19 cellular contexts compared by ENCODE assay signal in the genomic region with DNA sequence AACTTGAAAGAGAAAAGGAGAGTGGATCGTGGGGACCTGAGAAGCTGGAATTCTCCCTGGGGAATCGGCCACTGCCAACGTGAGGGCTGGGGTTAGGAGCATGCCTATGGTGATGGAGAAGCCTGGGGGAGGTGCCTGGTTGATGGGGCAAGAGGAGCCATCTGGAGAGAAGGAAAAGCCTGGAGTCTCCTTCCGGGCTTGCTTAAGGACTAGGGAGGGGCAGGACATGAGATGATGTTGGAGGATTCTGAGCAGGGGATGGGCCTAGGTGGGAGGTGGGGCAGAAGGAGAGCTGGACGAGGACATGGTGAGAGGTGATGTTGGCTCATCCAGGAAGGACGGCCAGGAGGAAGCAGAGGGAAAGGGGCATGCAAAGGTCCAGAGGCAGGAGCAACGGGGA. TPM values are rescaled to one million over a fixed set of nuclear protein-coding genes. Genes with fewer than 3 reads are reported as not detected.
"Had no signal": no experiment of that assay in that cellular context is flagged by ENCODE, and none has a peak within 500 bp of the region (broad histone marks: within the 10 kb centered on the region; RNA-seq: fewer than 3 reads in every experiment).

No MANE protein-coding gene starts in this region.

- H3K4me3 Mint-ChIP-seq: dendritic cell treated with granulocyte-macrophage colony-stimulating factor and Interleukin-4, amounts not matched to agents 40 ng/mL and 50 ng/mL, for 4 days; nephron progenitor cell had no signal

- ATAC-seq: right cardiac atrium had no signal

- H3K27me3 Mint-ChIP-seq: dendritic cell treated with granulocyte-macrophage colony-stimulating factor and Interleukin-4, amounts not matched to agents 40 ng/mL and 50 ng/mL, for 4 days had no signal

- DNase-seq: erythroblast; heart left ventricle; hippocampal formation; kidney glomerular epithelial cell; mesendoderm; naive B cell; nephron progenitor cell; nucleus accumbens; ovary; small intestine; stimulated activated CD4-positive, alpha-beta T cell treated with anti-CD3 and anti-CD28 coated beads, Interleukin-12 subunit alpha, Interleukin-12 subunit beta, amount 100 ng/mL, for 4 hours; stimulated activated naive CD4-positive, alpha-beta T cell; trophoblast cell had no signal

- H3K27ac Mint-ChIP-seq: dendritic cell treated with granulocyte-macrophage colony-stimulating factor and Interleukin-4, amounts not matched to agents 40 ng/mL and 50 ng/mL, for 4 days; naive B cell; nephron progenitor cell had no signal

- H3K36me3 Mint-ChIP-seq: naive B cell had no signal

- H3K9me3 Mint-ChIP-seq: dendritic cell treated with granulocyte-macrophage colony-stimulating factor and Interleukin-4, amounts not matched to agents 40 ng/mL and 50 ng/mL, for 4 days; naive B cell; nephron progenitor cell had no signal

- H3K4me3 ChIP-seq: heart left ventricle, ovary had no signal

RNA-seq across cellular contexts. Expression of a gene that starts 41.9 kb away (rescaled TPM):
- total RNA-seq: endothelial cell of umbilical vein, frontal cortex, glomerular endothelial cell, lung microvascular endothelial cell had no signal
